Comparison of ENCODE assay signal across 16 cellular contexts in the genomic region with DNA sequence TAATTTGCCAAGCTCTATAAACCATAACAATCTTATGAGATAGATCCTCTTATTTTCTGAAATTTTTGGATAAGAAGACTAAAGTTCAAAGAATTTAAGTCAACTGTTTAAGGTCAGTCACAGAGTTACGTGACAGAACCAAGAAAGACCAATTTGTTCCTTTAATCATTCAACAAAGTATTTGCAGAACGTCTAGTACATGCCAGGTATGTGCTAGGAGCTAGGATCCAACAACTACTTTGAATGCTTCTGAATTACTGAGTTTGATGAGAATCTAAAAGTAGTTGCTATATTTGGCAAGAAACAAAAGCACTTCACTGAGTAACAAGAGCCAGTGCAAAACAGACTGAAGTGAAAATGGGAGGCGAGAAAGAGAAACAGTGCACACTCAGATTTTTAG. TPM values are rescaled to one million over a fixed set of nuclear protein-coding genes. Genes with fewer than 3 reads are reported as not detected.
A peak's percentile ranks its signal among the peaks of the same experiment; 100 is the strongest.
DNase-seq lines count a peak whose midpoint lies in the region; ATAC-seq and TF ChIP-seq lines count a peak whose summit lies in the region.
"Had no signal": no experiment of that assay in that cellular context is flagged by ENCODE, and none has a peak within 500 bp of the region (broad histone marks: within the 10 kb centered on the region; RNA-seq: fewer than 3 reads in every experiment).

No MANE protein-coding gene starts in this region.

- DNase-seq in activated naive CD8-positive, alpha-beta T cell treated with anti-CD3 and anti-CD28 coated beads, Interleukin-2, amount 50 U/mL, for 24 hours, result no peak
- DNase-seq in activated T-helper 2 cell treated with anti-CD3 and anti-CD28 coated beads, Interferon-gamma antibody, Interleukin-2, Interleukin-4, amounts not matched to agents 10 μg/mL and 5 μg/mL and 100 μg/mL, durations not matched to agents 14 hours and 24 hours and 36 hours (ENCODE audit: low spot score), result no peak
- DNase-seq in thoracic aorta (ENCODE audit: low spot score) (no peak), esophagus squamous epithelium (lab: John Stamatoyannopoulos, UW) (no peak), NCI-H1092 (lab: John Stamatoyannopoulos, UW) (no peak), NCI-H345 (lab: John Stamatoyannopoulos, UW) (no peak)
- DNase-seq: ACHN; CD4-positive, CD25-positive, alpha-beta regulatory T cell; DMS53; GF-D8; HCEC 1CT; HFFc6 had no signal

- H3K4me3 ChIP-seq in gastroesophageal sphincter (no peak overlapping the region), thoracic aorta (peak overlapping the region; percentile 32), esophagus squamous epithelium (no peak overlapping the region)
- H3K4me3 ChIP-seq: BLaER1 treated with 17β-estradiol and CSF1 and Interleukin-3, amounts not matched to agents 10 nM and 100 nM had no signal

- H3K4me1 ChIP-seq in gastroesophageal sphincter (no peaks in the 10 kb centered on the region), thoracic aorta (ENCODE audit: control insufficient read depth in 1 of 2, low read depth in 2 of 2) (peaks cover 0 to 17% of the 10 kb centered on the region in 2 donors), esophagus squamous epithelium (no peaks in the 10 kb centered on the region)

- no peaks in the 10 kb centered on the region for H3K27me3 Mint-ChIP-seq in activated naive CD8-positive, alpha-beta T cell
- H3K27me3 Mint-ChIP-seq in activated naive CD8-positive, alpha-beta T cell treated with anti-CD3 and anti-CD28 coated beads, Interleukin-2, amount 50 U/mL, for 24 hours, result no peaks in the 10 kb centered on the region
- H3K27me3 Mint-ChIP-seq in activated T-helper 2 cell treated with anti-CD3 and anti-CD28 coated beads, Interferon-gamma antibody, Interleukin-2, Interleukin-4, amounts not matched to agents 10 μg/mL and 5 μg/mL and 100 μg/mL, durations not matched to agents 14 hours and 24 hours and 36 hours (ENCODE audit: low read depth), result no peaks in the 10 kb centered on the region
- H3K27me3 Mint-ChIP-seq: CD4-positive, CD25-positive, alpha-beta regulatory T cell had no signal

- H3K36me3 Mint-ChIP-seq in activated naive CD8-positive, alpha-beta T cell, result peaks cover 7% of the 10 kb centered on the region
- peaks cover 44% of the 10 kb centered on the region for H3K36me3 Mint-ChIP-seq in activated naive CD8-positive, alpha-beta T cell treated with anti-CD3 and anti-CD28 coated beads, Interleukin-2, amount 50 U/mL, for 24 hours (ENCODE audit: low read depth)
- H3K36me3 Mint-ChIP-seq in activated T-helper 2 cell treated with anti-CD3 and anti-CD28 coated beads, Interferon-gamma antibody, Interleukin-2, Interleukin-4, amounts not matched to agents 10 μg/mL and 5 μg/mL and 100 μg/mL, durations not matched to agents 14 hours and 24 hours and 36 hours (ENCODE audit: low read depth), result peaks cover 58% of the 10 kb centered on the region

- WGBS in gastroesophageal sphincter (ENCODE audit: low coverage in 1 of 2), 2 donors, result 43 to 50% methylated on average over 3 of the region's 3 CpGs
- 67 to 69% methylated on average over 3 of the region's 3 CpGs for WGBS in esophagus squamous epithelium, 2 donors

- H3K27me3 ChIP-seq in gastroesophageal sphincter (no peaks in the 10 kb centered on the region), thoracic aorta (replicated peaks; ENCODE audit: insufficient read depth) (no peaks in the 10 kb centered on the region), esophagus squamous epithelium (no peaks in the 10 kb centered on the region)
- H3K27me3 ChIP-seq: BLaER1 treated with 17β-estradiol and CSF1 and Interleukin-3, amounts not matched to agents 10 nM and 100 nM had no signal

- H3K9me3 ChIP-seq in gastroesophageal sphincter (no peaks in the 10 kb centered on the region), thoracic aorta (no peaks in the 10 kb centered on the region), esophagus squamous epithelium (no peaks in the 10 kb centered on the region)
- H3K9me3 ChIP-seq: BLaER1 treated with 17β-estradiol and CSF1 and Interleukin-3, amounts not matched to agents 10 nM and 100 nM had no signal

- H3K36me3 ChIP-seq in gastroesophageal sphincter, result peaks cover 0 to 99% of the 10 kb centered on the region in 2 donors
- H3K36me3 ChIP-seq in thoracic aorta, result peaks cover 30% of the 10 kb centered on the region
- H3K36me3 ChIP-seq in esophagus squamous epithelium, result peaks cover 17 to 100% (median 35%) of the 10 kb centered on the region in 3 donors

- H3K27ac Mint-ChIP-seq in activated naive CD8-positive, alpha-beta T cell, result peak overlapping the region; percentile 35
- H3K27ac Mint-ChIP-seq in activated naive CD8-positive, alpha-beta T cell treated with anti-CD3 and anti-CD28 coated beads, Interleukin-2, amount 50 U/mL, for 24 hours, result no peak overlapping the region
- peak overlapping the region; percentile 2 for H3K27ac Mint-ChIP-seq in activated T-helper 2 cell treated with anti-CD3 and anti-CD28 coated beads, Interferon-gamma antibody, Interleukin-2, Interleukin-4, amounts not matched to agents 10 μg/mL and 5 μg/mL and 100 μg/mL, durations not matched to agents 14 hours and 24 hours and 36 hours
- H3K27ac Mint-ChIP-seq: CD4-positive, CD25-positive, alpha-beta regulatory T cell; HFFc6 had no signal

- H3K4me1 Mint-ChIP-seq in activated naive CD8-positive, alpha-beta T cell (ENCODE audit: low read depth), result peaks cover 1% of the 10 kb centered on the region
- H3K4me1 Mint-ChIP-seq in activated naive CD8-positive, alpha-beta T cell treated with anti-CD3 and anti-CD28 coated beads, Interleukin-2, amount 50 U/mL, for 24 hours, result peaks cover under 1% of the 10 kb centered on the region
- no peaks in the 10 kb centered on the region for H3K4me1 Mint-ChIP-seq in activated T-helper 2 cell treated with anti-CD3 and anti-CD28 coated beads, Interferon-gamma antibody, Interleukin-2, Interleukin-4, amounts not matched to agents 10 μg/mL and 5 μg/mL and 100 μg/mL, durations not matched to agents 14 hours and 24 hours and 36 hours (ENCODE audit: low read depth)

- intact Hi-C loops in activated T-helper 2 cell treated with anti-CD3 and anti-CD28 coated beads, Interferon-gamma antibody, Interleukin-2, Interleukin-4, amounts not matched to agents 10 μg/mL and 5 μg/mL and 100 μg/mL, durations not matched to agents 14 hours and 24 hours and 36 hours (cut with micrococcal nuclease), result no loop called here
- intact Hi-C loops in esophagus squamous epithelium (cut with DNase I), result no loop called here

- TF ChIP-seq EP300 in gastroesophageal sphincter (IDR thresholded peaks at IDR 0.05), result no peak

- no peak for TF ChIP-seq POLR2A in gastroesophageal sphincter (IDR thresholded peaks at IDR 0.05)
- no peak for TF ChIP-seq POLR2A in esophagus squamous epithelium (IDR thresholded peaks at IDR 0.05)

- no peak for TF ChIP-seq CTCF in gastroesophageal sphincter (IDR thresholded peaks at IDR 0.05)
- TF ChIP-seq CTCF in thoracic aorta (IDR thresholded peaks at IDR 0.05), result no peak
- TF ChIP-seq CTCF in esophagus squamous epithelium (IDR thresholded peaks at IDR 0.05), result no peak

- H3K27ac ChIP-seq in gastroesophageal sphincter (peak overlapping the region; percentile 60 to 75 (median 70)), thoracic aorta (peak overlapping the region; percentile 63 to 81), esophagus squamous epithelium (no peak overlapping the region)
- H3K27ac ChIP-seq: BLaER1 treated with 17β-estradiol and CSF1 and Interleukin-3, amounts not matched to agents 10 nM and 100 nM; HL-60 had no signal

- no peak for ATAC-seq in activated naive CD8-positive, alpha-beta T cell treated with anti-CD3 and anti-CD28 coated beads, Interleukin-2, amount 50 U/mL, for 24 hours
- ATAC-seq in gastroesophageal sphincter (peak; percentile 83), thoracic aorta (ENCODE audit: insufficient number of reproducible peaks, low FRiP score, low read depth) (peak; percentile 65)

- H3K4me3 Mint-ChIP-seq in activated naive CD8-positive, alpha-beta T cell, result no peak overlapping the region
- H3K4me3 Mint-ChIP-seq in activated naive CD8-positive, alpha-beta T cell treated with anti-CD3 and anti-CD28 coated beads, Interleukin-2, amount 50 U/mL, for 24 hours, result no peak overlapping the region
- H3K4me3 Mint-ChIP-seq in activated T-helper 2 cell treated with anti-CD3 and anti-CD28 coated beads, Interferon-gamma antibody, Interleukin-2, Interleukin-4, amounts not matched to agents 10 μg/mL and 5 μg/mL and 100 μg/mL, durations not matched to agents 14 hours and 24 hours and 36 hours (ENCODE audit: low read depth), result no peak overlapping the region
- H3K4me3 Mint-ChIP-seq: CD4-positive, CD25-positive, alpha-beta regulatory T cell; HFFc6 had no signal

- no peaks in the 10 kb centered on the region for H3K9me3 Mint-ChIP-seq in activated naive CD8-positive, alpha-beta T cell (ENCODE audit: low read depth)
- no peaks in the 10 kb centered on the region for H3K9me3 Mint-ChIP-seq in activated naive CD8-positive, alpha-beta T cell treated with anti-CD3 and anti-CD28 coated beads, Interleukin-2, amount 50 U/mL, for 24 hours
- no peaks in the 10 kb centered on the region for H3K9me3 Mint-ChIP-seq in activated T-helper 2 cell treated with anti-CD3 and anti-CD28 coated beads, Interferon-gamma antibody, Interleukin-2, Interleukin-4, amounts not matched to agents 10 μg/mL and 5 μg/mL and 100 μg/mL, durations not matched to agents 14 hours and 24 hours and 36 hours
- H3K9me3 Mint-ChIP-seq: CD4-positive, CD25-positive, alpha-beta regulatory T cell; HFFc6 had no signal

RNA-seq across cellular contexts. Expression of a gene that starts 15.0 kb away (rescaled TPM):
- 84.8 and 98.0 TPM in 2 replicates for total RNA-seq in activated T-helper 2 cell treated with anti-CD3 and anti-CD28 coated beads, Interferon-gamma antibody, Interleukin-2, Interleukin-4, amounts not matched to agents 10 μg/mL and 5 μg/mL and 100 μg/mL, durations not matched to agents 14 hours and 24 hours and 36 hours
- 100 to 1,000 TPM in 2 of 4 donors, 10 to 100 TPM in 2; 52.5 to 119 (median 99.3) TPM for total RNA-seq in gastroesophageal sphincter
- total RNA-seq in thoracic aorta, result 10 to 100 TPM; 28.7 to 47.4 TPM
- 10 to 100 TPM; 37.4 to 89.2 (median 46.0) TPM for total RNA-seq in esophagus squamous epithelium

RNA-seq across cellular contexts. Expression of a gene that starts 15.0 kb away (rescaled TPM):
- total RNA-seq in activated T-helper 2 cell treated with anti-CD3 and anti-CD28 coated beads, Interferon-gamma antibody, Interleukin-2, Interleukin-4, amounts not matched to agents 10 μg/mL and 5 μg/mL and 100 μg/mL, durations not matched to agents 14 hours and 24 hours and 36 hours, result 62.8 and 64.2 TPM in 2 replicates
- total RNA-seq in gastroesophageal sphincter, result 10 to 100 TPM; 13.9 to 21.6 (median 17.9) TPM
- total RNA-seq in thoracic aorta, result 10 to 100 TPM; 15.4 to 19.6 TPM
- 10 to 100 TPM; 16.6 to 33.0 (median 20.1) TPM for total RNA-seq in esophagus squamous epithelium

RNA-seq across cellular contexts. Expression of a gene that starts 15.1 kb away (rescaled TPM):
- 28.4 and 29.3 TPM in 2 replicates for total RNA-seq in activated T-helper 2 cell treated with anti-CD3 and anti-CD28 coated beads, Interferon-gamma antibody, Interleukin-2, Interleukin-4, amounts not matched to agents 10 μg/mL and 5 μg/mL and 100 μg/mL, durations not matched to agents 14 hours and 24 hours and 36 hours
- 10 to 100 TPM; 20.5 to 33.9 (median 27.8) TPM for total RNA-seq in gastroesophageal sphincter
- total RNA-seq in thoracic aorta, result 10 to 100 TPM in 1 of 2 donors, 1 to 10 TPM in 1; 5.7 to 10.5 TPM
- 10 to 100 TPM; 15.7 to 25.7 (median 18.7) TPM for total RNA-seq in esophagus squamous epithelium

RNA-seq across cellular contexts. Expression of a gene that starts 34.7 kb away (rescaled TPM):
- 38.1 and 41.0 TPM in 2 replicates for total RNA-seq in activated T-helper 2 cell treated with anti-CD3 and anti-CD28 coated beads, Interferon-gamma antibody, Interleukin-2, Interleukin-4, amounts not matched to agents 10 μg/mL and 5 μg/mL and 100 μg/mL, durations not matched to agents 14 hours and 24 hours and 36 hours
- total RNA-seq in gastroesophageal sphincter, result 10 to 100 TPM in 1 of 4 donors, 1 to 10 TPM in 3; 2.8 to 13.6 (median 7.1) TPM
- total RNA-seq in thoracic aorta, result 10 to 100 TPM in 1 of 2 donors, 1 to 10 TPM in 1; 7.3 to 15.9 TPM
- total RNA-seq in esophagus squamous epithelium, result 10 to 100 TPM; 12.7 to 31.9 (median 20.9) TPM

RNA-seq across cellular contexts. Expression of a gene that starts 52.4 kb away (rescaled TPM):
- 84.9 and 86.1 TPM in 2 replicates for total RNA-seq in activated T-helper 2 cell treated with anti-CD3 and anti-CD28 coated beads, Interferon-gamma antibody, Interleukin-2, Interleukin-4, amounts not matched to agents 10 μg/mL and 5 μg/mL and 100 μg/mL, durations not matched to agents 14 hours and 24 hours and 36 hours
- 10 to 100 TPM; 13.1 to 39.8 (median 30.4) TPM for total RNA-seq in gastroesophageal sphincter
- 10 to 100 TPM; 39.3 to 61.7 TPM for total RNA-seq in thoracic aorta
- 10 to 100 TPM; 20.9 to 28.8 (median 27.6) TPM for total RNA-seq in esophagus squamous epithelium

Comparison
In these comparisons a context has a peak if more than half of its experiments do, and no peak if none do; other contexts are left out.
1. H3K27ac ChIP-seq: peak in gastroesophageal sphincter (4 of 4) and thoracic aorta (2 of 2); none in esophagus squamous epithelium (0 of 4).